18 cellular contexts compared by ENCODE assay signal in the genomic region with DNA sequence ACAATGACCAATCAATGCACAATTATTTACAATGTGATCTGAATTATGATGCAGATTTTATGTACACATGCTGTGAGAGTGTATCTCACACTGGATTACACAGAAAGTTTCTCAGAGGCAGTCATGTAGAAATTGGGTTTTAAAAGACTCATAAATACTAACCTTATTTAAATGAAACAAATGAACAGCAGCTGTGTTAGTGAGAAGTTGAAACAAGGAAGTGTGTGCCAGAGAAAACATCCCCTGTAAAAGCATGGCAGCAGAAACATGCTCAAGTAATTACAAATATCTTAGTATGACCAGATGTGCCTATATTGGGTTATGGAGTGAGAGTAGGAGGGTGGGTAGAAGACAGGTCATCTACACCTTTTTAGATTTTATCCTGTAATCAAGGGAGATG.
DNase-seq lines count a peak whose midpoint lies in the region; ATAC-seq, FAIRE-seq and TF ChIP-seq lines count a peak whose summit lies in the region.
"Had no signal": no experiment of that assay in that cellular context is flagged by ENCODE, and none has a peak within 500 bp of the region (broad histone marks: within the 10 kb centered on the region; RNA-seq: fewer than 3 reads in every experiment).

No MANE protein-coding gene starts in this region.

- no peaks in the 10 kb centered on the region for H3K9me3 Mint-ChIP-seq in Caco-2 (ENCODE audit: unreplicated experiment)
- H3K9me3 Mint-ChIP-seq in activated CD4-positive, alpha-beta T cell treated with anti-CD3 and anti-CD28 coated beads, Interleukin-2, amount 10 ng/mL, durations not matched to agents 7 days and 5 days: no peaks in the 10 kb centered on the region

- intact Hi-C loops in HCT116 (cut with micrococcal nuclease) (no loop called here), GM12878 (cut with micrococcal nuclease; ENCODE audit: unreplicated experiment) (no loop called here), Caco-2 (cut with micrococcal nuclease; ENCODE audit: unreplicated experiment) (no loop called here)

- H3K36me3 Mint-ChIP-seq in Caco-2 (ENCODE audit: insufficient read depth, unreplicated experiment): no peaks in the 10 kb centered on the region
- no peaks in the 10 kb centered on the region for H3K36me3 Mint-ChIP-seq in activated CD4-positive, alpha-beta T cell treated with anti-CD3 and anti-CD28 coated beads, Interleukin-2, amount 10 ng/mL, durations not matched to agents 7 days and 5 days (ENCODE audit: low read depth)
- H3K36me3 Mint-ChIP-seq: CD4-positive, alpha-beta memory T cell; naive thymus-derived CD4-positive, alpha-beta T cell had no signal

- no peaks in the 10 kb centered on the region for H3K27me3 Mint-ChIP-seq in Caco-2 (ENCODE audit: insufficient read depth, unreplicated experiment)
- no peaks in the 10 kb centered on the region for H3K27me3 Mint-ChIP-seq in activated CD4-positive, alpha-beta T cell treated with anti-CD3 and anti-CD28 coated beads, Interleukin-2, amount 10 ng/mL, durations not matched to agents 7 days and 5 days
- H3K27me3 Mint-ChIP-seq: CD4-positive, alpha-beta memory T cell; naive thymus-derived CD4-positive, alpha-beta T cell had no signal

- H3K4me2 ChIP-seq in HCT116 (ENCODE audit: low read length): no peak overlapping the region
- H3K4me2 ChIP-seq in GM12878 (ENCODE audit: control insufficient read depth, insufficient read depth): no peak overlapping the region

- no TSS peak for BruUV-seq in HCT116 (replicated peaks; lab: Mats Ljungman, UMichigan)
- no TSS peak for BruUV-seq in GM12878 (replicated peaks; lab: Mats Ljungman, UMichigan)
- BruUV-seq in Caco-2 (replicated peaks; lab: Mats Ljungman, UMichigan): no TSS peak

- no peak overlapping the region for H3K9ac ChIP-seq in HCT116 (ENCODE audit: low read length)
- no peak overlapping the region for H3K9ac ChIP-seq in GM12878 (ENCODE audit: control insufficient read depth, insufficient read depth, low read length)

- H3K4me3 ChIP-seq in HCT116 (replicated peaks in 1 of 2; ENCODE audit: low read depth in 1 of 2, low read length in 2 of 2) (no peak overlapping the region), GM12878 (no peak overlapping the region), Caco-2 (ENCODE audit: low read depth, low read length) (no peak overlapping the region)
- H3K4me3 ChIP-seq: A549, breast epithelium, psoas muscle had no signal

- H3K27ac Mint-ChIP-seq in Caco-2 (ENCODE audit: unreplicated experiment): no peak overlapping the region
- H3K27ac Mint-ChIP-seq in activated CD4-positive, alpha-beta T cell treated with anti-CD3 and anti-CD28 coated beads, Interleukin-2, amount 10 ng/mL, durations not matched to agents 7 days and 5 days: no peak overlapping the region
- H3K27ac Mint-ChIP-seq: CD4-positive, alpha-beta memory T cell; naive thymus-derived CD4-positive, alpha-beta T cell had no signal

- no peaks in the 10 kb centered on the region for H3K4me1 Mint-ChIP-seq in Caco-2 (ENCODE audit: low read depth, unreplicated experiment)
- no peaks in the 10 kb centered on the region for H3K4me1 Mint-ChIP-seq in activated CD4-positive, alpha-beta T cell treated with anti-CD3 and anti-CD28 coated beads, Interleukin-2, amount 10 ng/mL, durations not matched to agents 7 days and 5 days
- H3K4me1 Mint-ChIP-seq: CD4-positive, alpha-beta memory T cell; naive thymus-derived CD4-positive, alpha-beta T cell had no signal

- H3K27me3 ChIP-seq in HCT116 (ENCODE audit: insufficient read depth, low read length): no peaks in the 10 kb centered on the region
- no peaks in the 10 kb centered on the region for H3K27me3 ChIP-seq in GM12878 (replicated peaks in 1 of 2; ENCODE audit: control insufficient read depth in 2 of 2, insufficient read depth in 2 of 2, low read length in 1 of 2)
- H3K27me3 ChIP-seq in Caco-2 (replicated peaks; ENCODE audit: control insufficient read depth, insufficient read depth, low read length): no peaks in the 10 kb centered on the region
- H3K27me3 ChIP-seq: breast epithelium had no signal

- no peak for TF ChIP-seq EP300 in GM12878 (IDR thresholded peaks at IDR 0.05; ENCODE audit: borderline replicate concordance in 1 of 2, control insufficient read depth in 1 of 2, low read depth in 2 of 2, low read length in 2 of 2)

- no peak for FAIRE-seq in GM12878 (lab: Jason Lieb, UNC)
- FAIRE-seq: A549 had no signal

- POLR2A ChIA-PET in HCT116 (lab: Charles Lee): no interaction called here
- POLR2A ChIA-PET in GM12878 (lab: Charles Lee): no interaction called here
- POLR2A ChIA-PET in Caco-2 (lab: Charles Lee): no interaction called here
- POLR2A ChIA-PET in activated CD4-positive, alpha-beta T cell treated with anti-CD3 and anti-CD28 coated beads, Interleukin-2, amount 10 ng/mL, durations not matched to agents 7 days and 5 days (lab: Charles Lee): no interaction called here

- SMC1A ChIA-PET in GM12878 (lab: Charles Lee; ENCODE audit: uncharacterized antibody, unreplicated experiment): interaction anchor here (0.7 to 1.0 kb wide), 2 partner anchors 15 to 530 kb away, joined by 3 read pairs; no protein-coding TSS in a partner anchor

- H3K36me3 ChIP-seq in HCT116 (ENCODE audit: control insufficient read depth in 1 of 2, insufficient read depth in 2 of 2, low read length in 2 of 2): no peaks in the 10 kb centered on the region
- H3K36me3 ChIP-seq in GM12878 (ENCODE audit: control insufficient read depth in 2 of 2, insufficient read depth in 2 of 2, low read length in 1 of 2): no peaks in the 10 kb centered on the region
- no peaks in the 10 kb centered on the region for H3K36me3 ChIP-seq in Caco-2 (ENCODE audit: control insufficient read depth, insufficient read depth, low read length)
- H3K36me3 ChIP-seq: breast epithelium had no signal

- H3K4me1 ChIP-seq in HCT116 (ENCODE audit: control insufficient read depth in 1 of 2, insufficient read depth in 2 of 2, low read length in 2 of 2) (no peaks in the 10 kb centered on the region), GM12878 (ENCODE audit: control insufficient read depth, insufficient read depth, low read length) (no peaks in the 10 kb centered on the region), Caco-2 (no peaks in the 10 kb centered on the region)
- H3K4me1 ChIP-seq: A549, breast epithelium, psoas muscle had no signal

- RAD21 ChIA-PET in HCT116 (lab: Charles Lee; ENCODE audit: low non-redundant PET in 1 of 2, low total read pairs in 2 of 2, uncharacterized antibody in 2 of 2, unreplicated experiment in 2 of 2): no interaction called here
- RAD21 ChIA-PET in GM12878 (lab: Charles Lee; ENCODE audit: unreplicated experiment): no interaction called here

- H3K9me2 ChIP-seq in HCT116 (ENCODE audit: insufficient read depth): no peaks in the 10 kb centered on the region

- TF ChIP-seq CTCF in HCT116 (IDR thresholded peaks at IDR 0.05 in 2 of 3, conservative IDR thresholded peaks at IDR 0.05 in 1 of 3; ENCODE audit: borderline replicate concordance in 1 of 3, insufficient read depth in 1 of 3, low read depth in 2 of 3, low read length in 2 of 3): no peak
- no peak for TF ChIP-seq CTCF in GM12878 (IDR thresholded peaks at IDR 0.05 in 2 of 3, conservative IDR thresholded peaks at IDR 0.05 in 1 of 3; ENCODE audit: control insufficient read depth in 2 of 3, extremely low read depth in 1 of 3, insufficient read depth in 1 of 3, low read depth in 3 of 3, low read length in 3 of 3)
- TF ChIP-seq CTCF in Caco-2 (IDR thresholded peaks at IDR 0.05; ENCODE audit: insufficient read depth in 1 of 2, low read depth in 1 of 2, low read length in 1 of 2, severe bottlenecking in 1 of 2, unreplicated experiment in 1 of 2): no peak

- no peaks in the 10 kb centered on the region for H4K20me1 ChIP-seq in HCT116 (ENCODE audit: insufficient read depth)
- no peaks in the 10 kb centered on the region for H4K20me1 ChIP-seq in GM12878 (ENCODE audit: control insufficient read depth, insufficient read depth)

- no peak overlapping the region for H3K4me3 Mint-ChIP-seq in Caco-2 (ENCODE audit: unreplicated experiment)
- no peak overlapping the region for H3K4me3 Mint-ChIP-seq in activated CD4-positive, alpha-beta T cell treated with anti-CD3 and anti-CD28 coated beads, Interleukin-2, amount 10 ng/mL, durations not matched to agents 7 days and 5 days
- H3K4me3 Mint-ChIP-seq: CD4-positive, alpha-beta memory T cell; naive thymus-derived CD4-positive, alpha-beta T cell had no signal

- ATAC-seq in GM18502 (IDR thresholded peaks at IDR 0.05; ENCODE audit: poor library complexity, unreplicated experiment) (peak; percentile 47), HCT116 (no peak), HG03354 (IDR thresholded peaks at IDR 0.05; ENCODE audit: poor library complexity, severe bottlenecking, unreplicated experiment) (peak; percentile 57), GM12878 (peak; percentile 26; the same call in 2 of the 3 replicates)
- ATAC-seq: A549; naive thymus-derived CD4-positive, alpha-beta T cell; psoas muscle had no signal

- H3K79me2 ChIP-seq in HCT116 (ENCODE audit: insufficient read depth, low read length): no peaks in the 10 kb centered on the region
- no peaks in the 10 kb centered on the region for H3K79me2 ChIP-seq in GM12878 (ENCODE audit: control insufficient read depth, insufficient read depth, low read length)

- no peak for TF ChIP-seq RAD21 in HCT116 (IDR thresholded peaks at IDR 0.05; ENCODE audit: low read depth)
- TF ChIP-seq RAD21 in GM12878 (IDR thresholded peaks at IDR 0.05; ENCODE audit: insufficient read depth, low read depth, low read length): no peak

- in situ Hi-C loops in GM12878 (cut with MboI): no loop called here

- DNase-seq in HCT116 (ENCODE audit: low read depth, low spot score) (no peak), GM12878 (ENCODE audit: low read depth, low spot score) (no peak), OCI-M2 (lab: John Stamatoyannopoulos, UW; ENCODE audit: unreplicated experiment) (no peak), Caco-2 (no peak), T-helper 9 cell (no peak)
- no peak for DNase-seq in activated CD4-positive, alpha-beta T cell treated with anti-CD3 and anti-CD28 coated beads, Interleukin-2, amount 10 ng/mL, durations not matched to agents 7 days and 5 days
- DNase-seq: activated CD4-positive, alpha-beta T cell treated with anti-CD3 and anti-CD28 coated beads for 1 hour; activated naive CD4-positive, alpha-beta T cell treated with anti-CD3 and anti-CD28 coated beads, Interleukin-2, amount 50 U/mL, for 16 hours; CD4-positive, alpha-beta memory T cell; naive thymus-derived CD4-positive, alpha-beta T cell; NCI-H1930; psoas muscle; substantia nigra; T-helper 2 cell had no signal

- H2AFZ ChIP-seq in HCT116 (ENCODE audit: low read depth, low read length, poor library complexity, severe bottlenecking): peak overlapping the region; percentile 59
- peak overlapping the region; percentile 23 for H2AFZ ChIP-seq in GM12878 (ENCODE audit: control insufficient read depth, low read depth, low read length)

- H3K9me3 ChIP-seq in HCT116 (ENCODE audit: control insufficient read depth in 1 of 2, insufficient read depth in 1 of 2, low read depth in 1 of 2, low read length in 2 of 2): no peaks in the 10 kb centered on the region
- H3K9me3 ChIP-seq in GM12878 (replicated peaks; ENCODE audit: control insufficient read depth, insufficient read depth, low read length): no peaks in the 10 kb centered on the region
- no peaks in the 10 kb centered on the region for H3K9me3 ChIP-seq in Caco-2
- H3K9me3 ChIP-seq: A549, breast epithelium, psoas muscle had no signal

- no peak overlapping the region for H3K27ac ChIP-seq in HCT116 (ENCODE audit: low read depth, low read length)
- H3K27ac ChIP-seq in GM12878 (ENCODE audit: control insufficient read depth, insufficient read depth): no peak overlapping the region
- H3K27ac ChIP-seq: A549, breast epithelium, psoas muscle had no signal

- TF ChIP-seq POLR2A in HCT116 (IDR thresholded peaks at IDR 0.05; ENCODE audit: borderline replicate concordance, extremely low read depth, insufficient read depth, insufficient read length): no peak
- no peak for TF ChIP-seq POLR2A in GM12878 (IDR thresholded peaks at IDR 0.05; ENCODE audit: low read depth, low read length)

- CTCF ChIA-PET in HCT116 (lab: Charles Lee): no interaction called here
- CTCF ChIA-PET in GM12878 (lab: Yijun Ruan, JAX): no interaction called here
- CTCF ChIA-PET in Caco-2 (lab: Charles Lee): no interaction called here
- CTCF ChIA-PET in activated CD4-positive, alpha-beta T cell treated with anti-CD3 and anti-CD28 coated beads, Interleukin-2, amount 10 ng/mL, durations not matched to agents 7 days and 5 days (lab: Charles Lee): no interaction called here
